1 cellular context compared by ENCODE assay signal in the genomic region with DNA sequence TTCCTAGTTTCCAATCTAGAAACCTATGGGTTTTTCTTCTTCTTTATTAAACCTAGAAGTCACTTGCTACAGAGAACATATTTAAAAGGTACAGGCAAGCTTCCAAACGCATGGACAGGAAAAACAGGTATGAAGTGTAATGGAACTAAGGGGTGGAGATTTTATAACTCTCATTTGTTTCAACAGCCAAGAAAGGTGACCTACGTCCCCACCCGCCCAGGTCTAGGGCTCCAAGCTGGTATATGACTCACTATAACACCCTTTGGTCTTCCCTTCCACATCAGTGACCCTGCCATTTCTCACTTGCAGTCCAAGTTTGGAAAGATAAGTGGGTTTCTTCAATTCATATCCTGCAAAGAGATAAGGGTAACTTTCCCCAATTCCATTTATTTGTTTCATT.
TF ChIP-seq lines count a peak whose summit lies in the region.

No MANE protein-coding gene starts in this region.

TF ChIP-seq in IMR-90, 13 proteins besides CTCF, POLR2A, EP300 and RAD21 (continued from another document):
- no peak for TF ChIP-seq NFE2L2 (IDR thresholded peaks at IDR 0.05; ENCODE audit: low read depth, low read length)
- TF ChIP-seq RFX5 (IDR thresholded peaks at IDR 0.05; ENCODE audit: low read depth, low read length) = no peak
- no peak for TF ChIP-seq BHLHE40 (IDR thresholded peaks at IDR 0.05; ENCODE audit: low read depth, low read length)
TF ChIP-seq in IMR-90: peak in this region for 0.
